ENCODE assay signal across 8 cellular contexts in the genomic region with DNA sequence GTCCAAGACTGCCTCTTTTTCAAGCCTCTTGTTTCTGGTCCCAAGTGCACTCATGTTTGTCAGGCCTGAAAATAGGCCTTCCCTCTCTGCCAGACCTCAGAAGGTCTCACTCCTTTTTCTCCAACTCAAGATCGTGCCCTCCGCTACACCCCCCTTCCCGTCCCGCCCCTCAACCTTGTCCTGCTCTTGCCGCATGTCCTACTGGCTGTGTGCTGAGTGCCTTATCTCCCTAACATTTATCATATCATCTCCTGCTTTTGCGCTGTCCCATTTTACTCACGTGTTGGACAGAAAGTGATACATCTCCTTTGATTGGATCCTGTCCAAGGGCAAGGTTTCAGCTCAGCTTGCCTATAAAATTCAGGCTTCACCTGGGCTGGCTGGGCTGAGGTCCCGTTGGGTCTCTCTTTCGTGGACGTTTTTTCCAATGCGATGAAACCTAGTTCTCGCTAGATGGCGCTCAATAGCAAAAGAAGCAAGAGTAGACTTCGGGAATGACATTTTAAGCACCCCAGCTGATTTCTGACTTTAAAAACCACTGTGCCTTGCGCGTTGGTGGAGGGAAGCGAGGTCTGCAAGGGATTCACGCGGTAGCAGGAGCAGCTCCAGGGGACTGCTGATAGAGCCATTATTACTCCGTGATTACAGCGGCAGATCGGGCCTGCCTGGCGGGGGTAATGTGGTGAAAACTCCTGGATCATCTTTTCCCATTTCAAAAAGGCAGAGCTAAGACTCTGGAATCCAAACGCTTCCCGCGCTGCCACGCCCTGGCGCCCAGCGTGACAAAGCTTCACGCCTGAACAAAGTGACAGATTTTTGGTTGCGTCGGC.
A peak's percentile ranks its signal among the peaks of the same experiment; 100 is the strongest.
DNase-seq lines count a peak whose midpoint lies in the region; ATAC-seq and TF ChIP-seq lines count a peak whose summit lies in the region.

No MANE protein-coding gene starts in this region.

- intact Hi-C loops in uterus (cut with DNase I; ENCODE audit: low total_unique reads): no loop called here

- TF ChIP-seq CTCF in fibroblast of mammary gland (conservative IDR thresholded peaks at IDR 0.05; ENCODE audit: control insufficient read depth, insufficient read depth, low read depth, low read length): peak; percentile 79
- TF ChIP-seq CTCF in uterus (IDR thresholded peaks at IDR 0.05): peak; percentile 57 to 66 (median 62)

- peak overlapping the region; percentile 44 for H3K4me3 ChIP-seq in fibroblast of mammary gland (ENCODE audit: control insufficient read depth, low read depth, low read length)
- H3K4me3 ChIP-seq in uterus: peak overlapping the region; percentile 1 to 22

- peak; percentile 80 for ATAC-seq in GM19035 (IDR thresholded peaks at IDR 0.05; ENCODE audit: unreplicated experiment)
- peak; percentile 82 for ATAC-seq in HG03159 (IDR thresholded peaks at IDR 0.05; ENCODE audit: unreplicated experiment)
- peak in 1 of 2 donors; percentile 30 for ATAC-seq in naive B cell (ENCODE audit: low read depth in 2 of 2)

- H3K4me1 ChIP-seq in uterus: no peaks in the 10 kb centered on the region

- peaks cover 6% of the 10 kb centered on the region for H3K4me1 Mint-ChIP-seq in activated CD4-positive, alpha-beta T cell treated with anti-CD3 and anti-CD28 coated beads, Interleukin-2, amount 10 ng/mL, durations not matched to agents 7 days and 5 days
- peaks cover 5 to 8% (median 6%) of the 10 kb centered on the region in 3 donors for H3K4me1 Mint-ChIP-seq in naive B cell

- H3K9me3 Mint-ChIP-seq in activated CD4-positive, alpha-beta T cell treated with anti-CD3 and anti-CD28 coated beads, Interleukin-2, amount 10 ng/mL, durations not matched to agents 7 days and 5 days: no peaks in the 10 kb centered on the region
- peaks cover 0 to 1% (median 0%) of the 10 kb centered on the region in 7 donors for H3K9me3 Mint-ChIP-seq in naive B cell

- peak; percentile 70 for DNase-seq in COLO829 (ENCODE audit: low spot score)
- peak; percentile 79 for DNase-seq in NCI-H2227 (lab: John Stamatoyannopoulos, UW; ENCODE audit: unreplicated experiment)
- peak; percentile 38 for DNase-seq in activated CD4-positive, alpha-beta T cell treated with anti-CD3 and anti-CD28 coated beads, Interleukin-2, amount 10 ng/mL, durations not matched to agents 7 days and 5 days
- DNase-seq in fibroblast of mammary gland (ENCODE audit: low read depth): peak; percentile 78
- peak; percentile 9 for DNase-seq in naive B cell
- peak; percentile 29 to 37 for DNase-seq in uterus

- no peaks in the 10 kb centered on the region for H3K36me3 Mint-ChIP-seq in activated CD4-positive, alpha-beta T cell treated with anti-CD3 and anti-CD28 coated beads, Interleukin-2, amount 10 ng/mL, durations not matched to agents 7 days and 5 days (ENCODE audit: low read depth)
- no peaks in the 10 kb centered on the region for H3K36me3 Mint-ChIP-seq in naive B cell

- no peak overlapping the region for H3K27ac ChIP-seq in uterus

- no peak overlapping the region for H3K4me3 Mint-ChIP-seq in activated CD4-positive, alpha-beta T cell treated with anti-CD3 and anti-CD28 coated beads, Interleukin-2, amount 10 ng/mL, durations not matched to agents 7 days and 5 days
- peak overlapping the region in 5 of 8 donors; percentile 48 to 76 (median 73) for H3K4me3 Mint-ChIP-seq in naive B cell

- no peak overlapping the region for H3K27ac Mint-ChIP-seq in activated CD4-positive, alpha-beta T cell treated with anti-CD3 and anti-CD28 coated beads, Interleukin-2, amount 10 ng/mL, durations not matched to agents 7 days and 5 days
- H3K27ac Mint-ChIP-seq in naive B cell: peak overlapping the region in 1 of 6 donors; percentile 80

- TF ChIP-seq POLR2A in uterus (IDR thresholded peaks at IDR 0.05): no peak

- H3K27me3 ChIP-seq in uterus: no peaks in the 10 kb centered on the region

- POLR2A ChIA-PET in activated CD4-positive, alpha-beta T cell treated with anti-CD3 and anti-CD28 coated beads, Interleukin-2, amount 10 ng/mL, durations not matched to agents 7 days and 5 days (lab: Charles Lee): no interaction called here

- H3K9me3 ChIP-seq in uterus: no peaks in the 10 kb centered on the region

- no peaks in the 10 kb centered on the region for H3K36me3 ChIP-seq in uterus

- peaks cover 13% of the 10 kb centered on the region for H3K27me3 Mint-ChIP-seq in activated CD4-positive, alpha-beta T cell treated with anti-CD3 and anti-CD28 coated beads, Interleukin-2, amount 10 ng/mL, durations not matched to agents 7 days and 5 days
- peaks cover 24 to 42% (median 37%) of the 10 kb centered on the region in 3 donors for H3K27me3 Mint-ChIP-seq in naive B cell

- CTCF ChIA-PET in activated CD4-positive, alpha-beta T cell treated with anti-CD3 and anti-CD28 coated beads, Interleukin-2, amount 10 ng/mL, durations not matched to agents 7 days and 5 days (lab: Charles Lee): interaction anchor here (0.9 kb wide), 1 partner anchor 14 kb away, joined by 3 read pairs; no protein-coding TSS in a partner anchor

Comparison
In these comparisons a context has a peak if more than half of its experiments do, and no peak if none do; other contexts are left out.
1. DNase-seq: peak in every context shown above with its lines; median percentile 79 in NCI-H2227; 78 in fibroblast of mammary gland; 70 in COLO829; 38 in activated CD4-positive, alpha-beta T cell treated with anti-CD3 and anti-CD28 coated beads, Interleukin-2, amount 10 ng/mL, durations not matched to agents 7 days and 5 days; 33 in uterus; 9 in naive B cell.